ENCODE assay signal across 17 cellular contexts in the genomic region with DNA sequence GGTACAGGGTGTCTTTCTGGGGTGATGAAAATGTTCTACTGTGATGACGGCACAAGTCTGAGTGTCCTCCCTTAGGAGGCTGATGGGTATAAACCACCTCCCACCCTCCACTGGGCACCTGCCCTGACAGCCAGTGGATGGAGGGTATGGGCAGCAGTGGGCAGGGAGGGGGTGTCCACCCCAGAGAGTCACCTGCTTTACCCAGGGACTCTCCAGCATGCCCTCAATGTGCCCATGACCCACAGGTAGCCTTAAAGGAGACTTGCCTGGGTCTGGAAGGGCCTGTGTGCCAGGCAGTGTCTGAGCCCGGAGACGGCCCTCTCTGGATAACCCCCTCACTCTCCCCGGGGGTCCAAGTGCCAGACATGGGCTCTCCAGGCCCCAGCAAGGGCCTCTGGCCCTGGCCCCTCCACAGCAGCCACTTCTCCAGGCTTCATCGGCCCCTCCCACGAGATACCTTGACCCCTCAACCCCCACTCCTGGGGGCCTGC.
"Had no signal": no experiment of that assay in that cellular context is flagged by ENCODE, and none has a peak within 500 bp of the region (broad histone marks: within the 10 kb centered on the region; RNA-seq: fewer than 3 reads in every experiment).

No MANE protein-coding gene starts in this region.

- H3K9me3 ChIP-seq: body of pancreas, transverse colon had no signal

- H2AFZ ChIP-seq: parathyroid adenoma had no signal

- H3K4me3 ChIP-seq: body of pancreas, lung, transverse colon had no signal

- H3K36me3 ChIP-seq: transverse colon had no signal

- H3K27ac ChIP-seq: body of pancreas, foreskin keratinocyte, parathyroid adenoma, transverse colon had no signal

- ATAC-seq: activated CD4-positive, CD25-positive, alpha-beta regulatory T cell treated with anti-CD3 and anti-CD28 coated beads, Interleukin-2, amount 50 U/mL, for 24 hours; body of pancreas; foreskin keratinocyte; stimulated activated naive CD8-positive, alpha-beta T cell treated with anti-CD3 and anti-CD28 coated beads, Interleukin-15, Interleukin-2, amounts not matched to agents 100 U/mL and 50 U/mL, for 24 hours had no signal

- DNase-seq: activated naive CD4-positive, alpha-beta T cell treated with anti-CD3 and anti-CD28 coated beads, Interleukin-2, amount 10 ng/mL, durations not matched to agents 7 days and 5 days; amniotic stem cell; central memory CD4-positive, alpha-beta T cell; cortex of kidney; effector CD4-positive, alpha-beta T cell; foreskin keratinocyte; immature natural killer cell; midbrain; small intestine; stimulated activated CD4-positive, alpha-beta T cell treated with anti-CD3 and anti-CD28 coated beads, Interleukin-4, amount 100 ng/mL, for 4 hours; stimulated activated CD8-positive, alpha-beta memory T cell treated with anti-CD3 and anti-CD28 coated beads, Interleukin-4, amount 100 ng/mL, for 48 hours; stimulated activated naive CD8-positive, alpha-beta T cell treated with anti-CD3 and anti-CD28 coated beads, Interleukin-15, Interleukin-2, amounts not matched to agents 100 U/mL and 50 U/mL, for 24 hours; transverse colon had no signal

- H3K27me3 ChIP-seq: body of pancreas, foreskin keratinocyte, transverse colon had no signal
